In genomic region chr4:105634402-105634801, GRCh38 we compare ENCODE assay signal across 21 cellular contexts.
DNase-seq lines count a peak whose midpoint lies in the region; ATAC-seq, FAIRE-seq and TF ChIP-seq lines count a peak whose summit lies in the region.
"Had no signal": no experiment of that assay in that cellular context is flagged by ENCODE, and none has a peak within 500 bp of the region (broad histone marks: within the 10 kb centered on the region; RNA-seq: fewer than 3 reads in every experiment).

No MANE protein-coding gene starts in this region.

- no peaks in the 10 kb centered on the region for H3K79me1 ChIP-seq in mesenchymal stem cell (replicated peaks; ENCODE audit: low read length, poor library complexity, severe bottlenecking)

- no peaks in the 10 kb centered on the region for H3K27me3 ChIP-seq in MM.1S (replicated peaks; ENCODE audit: insufficient read depth, low read length)
- no peaks in the 10 kb centered on the region for H3K27me3 ChIP-seq in mesenchymal stem cell (ENCODE audit: control insufficient read depth in 1 of 2, insufficient read depth in 1 of 2, low read length in 2 of 2)
- H3K27me3 ChIP-seq: breast epithelium had no signal

- no peak overlapping the region for H4K8ac ChIP-seq in mesenchymal stem cell (ENCODE audit: low read length)

- no peak overlapping the region for H3K18ac ChIP-seq in mesenchymal stem cell (ENCODE audit: low read depth in 1 of 2, low read length in 2 of 2)

- H3K9me3 Mint-ChIP-seq in naive thymus-derived CD8-positive, alpha-beta T cell: no peaks in the 10 kb centered on the region
- H3K9me3 Mint-ChIP-seq: activated T-helper 17 cell treated with anti-CD3 and anti-CD28 coated beads, Interleukin-2, amount 50 U/mL, for 72 hours; CD8-positive, alpha-beta T cell had no signal

- no peak overlapping the region for H4K91ac ChIP-seq in mesenchymal stem cell (ENCODE audit: low read length)

- no peak overlapping the region for H3K23ac ChIP-seq in mesenchymal stem cell (ENCODE audit: low read length in 2 of 2)

- FAIRE-seq in HTR-8/SVneo (lab: Jason Lieb, UNC): no peak
- FAIRE-seq: kidney, TTC549 had no signal

- no peak overlapping the region for H2BK15ac ChIP-seq in mesenchymal stem cell (ENCODE audit: low read depth, poor library complexity, severe bottlenecking)

- no peak overlapping the region for H2BK5ac ChIP-seq in mesenchymal stem cell (ENCODE audit: low read depth, low read length, poor library complexity, severe bottlenecking)

- no peaks in the 10 kb centered on the region for H3K9me2 ChIP-seq in MM.1S (replicated peaks; ENCODE audit: insufficient read depth, low read length)

- H3K27ac Mint-ChIP-seq in naive thymus-derived CD8-positive, alpha-beta T cell: no peak overlapping the region
- H3K27ac Mint-ChIP-seq: activated T-helper 17 cell treated with anti-CD3 and anti-CD28 coated beads, Interleukin-2, amount 50 U/mL, for 72 hours; CD8-positive, alpha-beta T cell had no signal

- no peak for TF ChIP-seq CTCF in MM.1S (IDR thresholded peaks at IDR 0.05; ENCODE audit: low read length)

- no peaks in the 10 kb centered on the region for H3K79me2 ChIP-seq in MM.1S (ENCODE audit: low read length)

- H2AFZ ChIP-seq in MM.1S (ENCODE audit: low read length) (no peak overlapping the region), mesenchymal stem cell (ENCODE audit: low read depth, low read length) (no peak overlapping the region)

- POLR2A ChIA-PET in naive thymus-derived CD8-positive, alpha-beta T cell (lab: Charles Lee): no interaction called here

- DNase-seq in DMS 273 treated with DMSO at 0.1 percent for 48 hours (lab: John Stamatoyannopoulos, UW) (peak; percentile 56), MM.1S (peak; percentile 68), mesenchymal stem cell (peak; percentile 3), activated gamma-delta T cell (lab: John Stamatoyannopoulos, UW) (no peak), HTR-8/SVneo (ENCODE audit: insufficient read length, low spot score) (no peak)
- no peak for DNase-seq in naive thymus-derived CD8-positive, alpha-beta T cell
- DNase-seq: activated CD4-positive, alpha-beta T cell treated with anti-CD3 and anti-CD28 coated beads for 4 hours; CD8-positive, alpha-beta T cell; DMS79; H7; hypothalamus; kidney; NCI-H1694 treated with DMSO at 0.1 percent for 48 hours; NCI-H226; NK-92 treated with Interleukin-12 subunit alpha and Interleukin-12 subunit beta, amount 100 ng/mL, for 24 hours; stimulated activated CD4-positive, alpha-beta T cell treated with anti-CD3 and anti-CD28 coated beads, Interleukin-12 subunit alpha, Interleukin-12 subunit beta, amount 100 ng/mL, for 4 hours had no signal

- no peaks in the 10 kb centered on the region for H3K36me3 Mint-ChIP-seq in naive thymus-derived CD8-positive, alpha-beta T cell
- H3K36me3 Mint-ChIP-seq: CD8-positive, alpha-beta T cell had no signal

- WGBS in mesenchymal stem cell: no CpG with 5 or more reads among the region's 1 CpG

- H3K4me1 Mint-ChIP-seq in naive thymus-derived CD8-positive, alpha-beta T cell: peaks cover 3 to 6% (median 5%) of the 10 kb centered on the region in 4 donors

- no peak overlapping the region for H2BK12ac ChIP-seq in mesenchymal stem cell (ENCODE audit: low read length in 2 of 2)

- no peaks in the 10 kb centered on the region for H4K20me1 ChIP-seq in MM.1S (ENCODE audit: insufficient read depth, low read length)

- H3K36me3 ChIP-seq in MM.1S (replicated peaks; ENCODE audit: insufficient read depth, low read length): no peaks in the 10 kb centered on the region
- no peaks in the 10 kb centered on the region for H3K36me3 ChIP-seq in mesenchymal stem cell (ENCODE audit: control insufficient read depth in 1 of 2, insufficient read depth in 2 of 2, low read depth in 1 of 2, low read length in 2 of 2)
- H3K36me3 ChIP-seq: breast epithelium had no signal

- H2AK5ac ChIP-seq in mesenchymal stem cell (ENCODE audit: low read length, severe bottlenecking): no peak overlapping the region

- peaks cover 59% of the 10 kb centered on the region for H3F3A ChIP-seq in MM.1S (ENCODE audit: insufficient read depth, low read length)

- H3K9ac ChIP-seq in MM.1S (ENCODE audit: low read length) (peak overlapping the region; percentile 44), mesenchymal stem cell (ENCODE audit: low read length) (no peak overlapping the region)

- H3K4me2 ChIP-seq in MM.1S (ENCODE audit: low read depth, low read length): peak overlapping the region; percentile 61
- H3K4me2 ChIP-seq in mesenchymal stem cell (ENCODE audit: low read length, poor library complexity, severe bottlenecking): no peak overlapping the region

- no peak overlapping the region for H2BK120ac ChIP-seq in mesenchymal stem cell (ENCODE audit: low read depth, low read length)

- H3K4ac ChIP-seq in mesenchymal stem cell (ENCODE audit: low read depth in 1 of 2, low read length in 2 of 2): no peak overlapping the region

- H3K4me1 ChIP-seq in MM.1S (ENCODE audit: low read length) (peaks cover 81% of the 10 kb centered on the region), mesenchymal stem cell (ENCODE audit: control insufficient read depth, insufficient read depth, low read depth, low read length) (no peaks in the 10 kb centered on the region)

- H3K27me3 Mint-ChIP-seq in naive thymus-derived CD8-positive, alpha-beta T cell: peaks cover 0 to 2% (median 1%) of the 10 kb centered on the region in 5 donors

- peak; percentile 34 for ATAC-seq in GM21576 (IDR thresholded peaks at IDR 0.05; ENCODE audit: unreplicated experiment)
- no peak for ATAC-seq in GM21381 (IDR thresholded peaks at IDR 0.05; ENCODE audit: unreplicated experiment)
- no peak for ATAC-seq in naive thymus-derived CD8-positive, alpha-beta T cell
- ATAC-seq: activated T-helper 17 cell treated with anti-CD3 and anti-CD28 coated beads, Interleukin-2, amount 50 U/mL, for 72 hours; CD8-positive, alpha-beta T cell had no signal

- H3K27ac ChIP-seq in MM.1S (ENCODE audit: low read length) (peak overlapping the region; percentile 87), mesenchymal stem cell (ENCODE audit: low read length, poor library complexity, severe bottlenecking) (no peak overlapping the region)

- H3K4me3 ChIP-seq in MM.1S (ENCODE audit: low read length): peak overlapping the region; percentile 30
- H3K4me3 ChIP-seq in mesenchymal stem cell (ENCODE audit: insufficient read depth in 1 of 2, low read depth in 1 of 2, low read length in 2 of 2): no peak overlapping the region
- H3K4me3 ChIP-seq: breast epithelium had no signal

- H3K9me3 ChIP-seq in MM.1S (replicated peaks; ENCODE audit: insufficient read depth, low read length) (no peaks in the 10 kb centered on the region), mesenchymal stem cell (ENCODE audit: control insufficient read depth, low read length) (no peaks in the 10 kb centered on the region)
- H3K9me3 ChIP-seq: breast epithelium had no signal

- H3K4me3 Mint-ChIP-seq in naive thymus-derived CD8-positive, alpha-beta T cell: no peak overlapping the region
- H3K4me3 Mint-ChIP-seq: activated T-helper 17 cell treated with anti-CD3 and anti-CD28 coated beads, Interleukin-2, amount 50 U/mL, for 72 hours; CD8-positive, alpha-beta T cell had no signal

- no peak overlapping the region for H3K14ac ChIP-seq in mesenchymal stem cell (ENCODE audit: low read length in 2 of 2)

Comparison
In these comparisons a context has a peak if more than half of its experiments do, and no peak if none do; other contexts are left out.
1. DNase-seq: peak in DMS 273 treated with DMSO at 0.1 percent for 48 hours (single experiment), MM.1S (single experiment) and mesenchymal stem cell (single experiment); none in activated gamma-delta T cell (single experiment), naive thymus-derived CD8-positive, alpha-beta T cell (0 of 10) and HTR-8/SVneo (single experiment).